ENCODE assay signal across 1 cellular context in genomic region chr5:116524966-116525365, GRCh38.
TF ChIP-seq lines count a peak whose summit lies in the region.

No MANE protein-coding gene starts in this region.

TF ChIP-seq in HepG2, 621 proteins besides CTCF, POLR2A, EP300 and RAD21 (continued from another document and continues in another):
- TF ChIP-seq AHDC1 (CRISPR knock-in tag; IDR thresholded peaks at IDR 0.05; ENCODE audit: borderline replicate concordance) (peak; percentile 90; the same call in 1 of the 2 replicates), TBX3 (IDR thresholded peaks at IDR 0.05; ENCODE audit: borderline replicate concordance) (peak; percentile 55; the same call in 1 of the 2 replicates), REST (IDR thresholded peaks at IDR 0.05; ENCODE audit: borderline replicate concordance in 1 of 2, low read depth in 1 of 2, low read length in 2 of 2) (no peak), GATA4 (IDR thresholded peaks at IDR 0.05; ENCODE audit: borderline replicate concordance, low read depth) (peak; percentile 79; the same call in 1 of the 2 replicates), JUNB (CRISPR knock-in tag; IDR thresholded peaks at IDR 0.05; ENCODE audit: borderline replicate concordance) (peak; percentile 66; the same call in 1 of the 2 replicates), ZNF296 (CRISPR knock-in tag; conservative IDR thresholded peaks at IDR 0.05) (no peak), EZH2 (conservative IDR thresholded peaks at IDR 0.05; ENCODE audit: low read depth, low read length) (no peak), ZNF432 (CRISPR knock-in tag; IDR thresholded peaks at IDR 0.05; ENCODE audit: borderline replicate concordance) (no peak), ESRRA (CRISPR knock-in tag; IDR thresholded peaks at IDR 0.05; ENCODE audit: low read depth) (no peak), ASH2L (IDR thresholded peaks at IDR 0.05; ENCODE audit: insufficient read length, low read depth, low read length) (no peak), ZSCAN20 (CRISPR knock-in tag; IDR thresholded peaks at IDR 0.05; ENCODE audit: borderline replicate concordance) (no peak), IKZF4 (CRISPR knock-in tag; IDR thresholded peaks at IDR 0.05; ENCODE audit: borderline replicate concordance, low read depth, not compliant biosample characterization) (no peak), TIGD3 (CRISPR knock-in tag; IDR thresholded peaks at IDR 0.05; ENCODE audit: borderline replicate concordance) (no peak), MED8 (CRISPR knock-in tag; IDR thresholded peaks at IDR 0.05; ENCODE audit: insufficient replicate concordance) (no peak), ISX (CRISPR knock-in tag; conservative IDR thresholded peaks at IDR 0.05) (no peak), SNAPC5 (CRISPR knock-in tag; IDR thresholded peaks at IDR 0.05; ENCODE audit: borderline replicate concordance) (no peak), ARID5B (CRISPR knock-in tag; IDR thresholded peaks at IDR 0.05) (peak; percentile 89), EED (CRISPR knock-in tag; IDR thresholded peaks at IDR 0.05) (no peak), NFYB (CRISPR knock-in tag; IDR thresholded peaks at IDR 0.05) (no peak), ZNF234 (CRISPR knock-in tag; conservative IDR thresholded peaks at IDR 0.05) (no peak), ZNF619 (CRISPR knock-in tag; IDR thresholded peaks at IDR 0.05) (no peak), ADNP (CRISPR knock-in tag; IDR thresholded peaks at IDR 0.05) (no peak; the same call in 1 of the 2 replicates), SATB2 (CRISPR knock-in tag; IDR thresholded peaks at IDR 0.05) (no peak), ZNF7 (CRISPR knock-in tag; IDR thresholded peaks at IDR 0.05) (no peak), ZNF562 (CRISPR knock-in tag; IDR thresholded peaks at IDR 0.05; ENCODE audit: borderline replicate concordance) (no peak), ZNF784 (CRISPR knock-in tag; IDR thresholded peaks at IDR 0.05; ENCODE audit: borderline replicate concordance) (no peak), BRF2 (CRISPR knock-in tag; IDR thresholded peaks at IDR 0.05) (no peak), ZNF598 (CRISPR knock-in tag; IDR thresholded peaks at IDR 0.05; ENCODE audit: borderline replicate concordance) (no peak)
- TF ChIP-seq, protein P1, sequence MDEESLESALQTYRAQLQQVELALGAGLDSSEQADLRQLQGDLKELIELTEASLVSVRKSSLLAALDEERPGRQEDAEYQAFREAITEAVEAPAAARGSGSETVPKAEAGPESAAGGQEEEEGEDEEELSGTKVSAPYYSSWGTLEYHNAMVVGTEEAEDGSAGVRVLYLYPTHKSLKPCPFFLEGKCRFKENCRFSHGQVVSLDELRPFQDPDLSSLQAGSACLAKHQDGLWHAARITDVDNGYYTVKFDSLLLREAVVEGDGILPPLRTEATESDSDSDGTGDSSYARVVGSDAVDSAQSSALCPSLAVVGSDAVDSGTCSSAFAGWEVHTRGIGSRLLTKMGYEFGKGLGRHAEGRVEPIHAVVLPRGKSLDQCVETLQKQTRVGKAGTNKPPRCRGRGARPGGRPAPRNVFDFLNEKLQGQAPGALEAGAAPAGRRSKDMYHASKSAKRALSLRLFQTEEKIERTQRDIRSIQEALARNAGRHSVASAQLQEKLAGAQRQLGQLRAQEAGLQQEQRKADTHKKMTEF (CRISPR knock-in tag; IDR thresholded peaks at IDR 0.05) = peak; percentile 60
- TF ChIP-seq, protein P2, sequence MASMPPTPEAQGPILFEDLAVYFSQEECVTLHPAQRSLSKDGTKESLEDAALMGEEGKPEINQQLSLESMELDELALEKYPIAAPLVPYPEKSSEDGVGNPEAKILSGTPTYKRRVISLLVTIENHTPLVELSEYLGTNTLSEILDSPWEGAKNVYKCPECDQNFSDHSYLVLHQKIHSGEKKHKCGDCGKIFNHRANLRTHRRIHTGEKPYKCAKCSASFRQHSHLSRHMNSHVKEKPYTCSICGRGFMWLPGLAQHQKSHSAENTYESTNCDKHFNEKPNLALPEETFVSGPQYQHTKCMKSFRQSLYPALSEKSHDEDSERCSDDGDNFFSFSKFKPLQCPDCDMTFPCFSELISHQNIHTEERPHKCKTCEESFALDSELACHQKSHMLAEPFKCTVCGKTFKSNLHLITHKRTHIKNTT (CRISPR knock-in tag; IDR thresholded peaks at IDR 0.05) = no peak
- TF ChIP-seq, protein P3, sequence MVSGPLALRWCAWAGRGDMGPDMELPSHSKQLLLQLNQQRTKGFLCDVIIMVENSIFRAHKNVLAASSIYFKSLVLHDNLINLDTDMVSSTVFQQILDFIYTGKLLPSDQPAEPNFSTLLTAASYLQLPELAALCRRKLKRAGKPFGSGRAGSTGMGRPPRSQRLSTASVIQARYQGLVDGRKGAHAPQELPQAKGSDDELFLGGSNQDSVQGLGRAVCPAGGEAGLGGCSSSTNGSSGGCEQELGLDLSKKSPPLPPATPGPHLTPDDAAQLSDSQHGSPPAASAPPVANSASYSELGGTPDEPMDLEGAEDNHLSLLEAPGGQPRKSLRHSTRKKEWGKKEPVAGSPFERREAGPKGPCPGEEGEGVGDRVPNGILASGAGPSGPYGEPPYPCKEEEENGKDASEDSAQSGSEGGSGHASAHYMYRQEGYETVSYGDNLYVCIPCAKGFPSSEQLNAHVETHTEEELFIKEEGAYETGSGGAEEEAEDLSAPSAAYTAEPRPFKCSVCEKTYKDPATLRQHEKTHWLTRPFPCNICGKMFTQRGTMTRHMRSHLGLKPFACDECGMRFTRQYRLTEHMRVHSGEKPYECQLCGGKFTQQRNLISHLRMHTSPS (CRISPR knock-in tag; IDR thresholded peaks at IDR 0.05; ENCODE audit: low read depth) = no peak
- TF ChIP-seq, protein P4, sequence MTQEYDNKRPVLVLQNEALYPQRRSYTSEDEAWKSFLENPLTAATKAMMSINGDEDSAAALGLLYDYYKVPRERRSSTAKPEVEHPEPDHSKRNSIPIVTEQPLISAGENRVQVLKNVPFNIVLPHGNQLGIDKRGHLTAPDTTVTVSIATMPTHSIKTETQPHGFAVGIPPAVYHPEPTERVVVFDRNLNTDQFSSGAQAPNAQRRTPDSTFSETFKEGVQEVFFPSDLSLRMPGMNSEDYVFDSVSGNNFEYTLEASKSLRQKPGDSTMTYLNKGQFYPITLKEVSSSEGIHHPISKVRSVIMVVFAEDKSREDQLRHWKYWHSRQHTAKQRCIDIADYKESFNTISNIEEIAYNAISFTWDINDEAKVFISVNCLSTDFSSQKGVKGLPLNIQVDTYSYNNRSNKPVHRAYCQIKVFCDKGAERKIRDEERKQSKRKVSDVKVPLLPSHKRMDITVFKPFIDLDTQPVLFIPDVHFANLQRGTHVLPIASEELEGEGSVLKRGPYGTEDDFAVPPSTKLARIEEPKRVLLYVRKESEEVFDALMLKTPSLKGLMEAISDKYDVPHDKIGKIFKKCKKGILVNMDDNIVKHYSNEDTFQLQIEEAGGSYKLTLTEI (CRISPR knock-in tag; conservative IDR thresholded peaks at IDR 0.05) = no peak
